ENCODE assay signal across 14 cellular contexts in genomic region chr9:109272045-109272444, GRCh38. TPM values are rescaled to one million over a fixed set of nuclear protein-coding genes. Genes with fewer than 3 reads are reported as not detected.
DNase-seq lines count a peak whose midpoint lies in the region; ATAC-seq and TF ChIP-seq lines count a peak whose summit lies in the region.
"Had no signal": no experiment of that assay in that cellular context is flagged by ENCODE, and none has a peak within 500 bp of the region (broad histone marks: within the 10 kb centered on the region; RNA-seq: fewer than 3 reads in every experiment).

No MANE protein-coding gene starts in this region.

- TF ChIP-seq CTCF in WERI-Rb-1 (IDR thresholded peaks at IDR 0.05; ENCODE audit: low read depth, low read length) (no peak), body of pancreas (IDR thresholded peaks at IDR 0.05) (no peak)

- H3K9ac ChIP-seq in skeletal muscle tissue (ENCODE audit: low read depth in 1 of 3, low read length in 3 of 3) = peak overlapping the region in 1 of 3 donors; percentile 41

- no peak overlapping the region for H3K4me3 ChIP-seq in WERI-Rb-1 (ENCODE audit: low read depth, low read length)
- H3K4me3 ChIP-seq in body of pancreas = no peak overlapping the region
- H3K4me3 ChIP-seq in skeletal muscle tissue (ENCODE audit: low read length in 3 of 3) = no peak overlapping the region
- H3K4me3 ChIP-seq: HAP-1 had no signal

- 85 to 91% methylated on average over 4 of the region's 4 CpGs for WGBS in body of pancreas, 2 donors

- H3K27ac ChIP-seq in WERI-Rb-1 = peak overlapping the region; percentile 76
- H3K27ac ChIP-seq in body of pancreas = peak overlapping the region in 3 of 4 donors; percentile 50 to 64 (median 62)
- peak overlapping the region; percentile 28 for H3K27ac ChIP-seq in skeletal muscle tissue (ENCODE audit: low read depth, low read length)

- no peak for TF ChIP-seq POLR2A in body of pancreas (IDR thresholded peaks at IDR 0.05)

- H3K9me3 ChIP-seq in WERI-Rb-1 (ENCODE audit: severe bottlenecking) (peaks cover 5% of the 10 kb centered on the region), body of pancreas (no peaks in the 10 kb centered on the region), skeletal muscle tissue (ENCODE audit: control insufficient read depth in 3 of 3, low read length in 3 of 3) (no peaks in the 10 kb centered on the region)
- H3K9me3 ChIP-seq: HAP-1 had no signal

- H3K27me3 ChIP-seq in WERI-Rb-1 (ENCODE audit: insufficient read depth, low read depth, severe bottlenecking) = no peaks in the 10 kb centered on the region
- H3K27me3 ChIP-seq in body of pancreas = no peaks in the 10 kb centered on the region
- no peaks in the 10 kb centered on the region for H3K27me3 ChIP-seq in skeletal muscle tissue (ENCODE audit: control insufficient read depth in 3 of 3, insufficient read depth in 3 of 3, low read length in 3 of 3)

- DNase-seq in WERI-Rb-1 (peak; percentile 36), body of pancreas (no peak), GF-D8 (lab: John Stamatoyannopoulos, UW) (no peak)
- no peak for DNase-seq in activated naive CD4-positive, alpha-beta T cell (lab: John Stamatoyannopoulos, UW)
- DNase-seq: C1 segment of cervical spinal cord; Calu3; CD4-positive, alpha-beta memory T cell; COR-L47; GOT3; HFFc6 had no signal

- ATAC-seq in body of pancreas (no peak), HG03135 (IDR thresholded peaks at IDR 0.05; ENCODE audit: unreplicated experiment) (no peak)

- intact Hi-C loops in body of pancreas (cut with DNase I) = no loop called here

- peaks cover 71% of the 10 kb centered on the region for H3K4me1 ChIP-seq in body of pancreas
- H3K4me1 ChIP-seq in skeletal muscle tissue (ENCODE audit: control insufficient read depth in 3 of 3, insufficient read depth in 3 of 3, low read length in 3 of 3) = peaks cover 20 to 47% (median 28%) of the 10 kb centered on the region in 3 donors

- H3K36me3 ChIP-seq in WERI-Rb-1 = peaks cover 9% of the 10 kb centered on the region
- no peaks in the 10 kb centered on the region for H3K36me3 ChIP-seq in body of pancreas (replicated peaks in 1 of 2; ENCODE audit: insufficient read depth in 1 of 2, low read depth in 2 of 2)
- H3K36me3 ChIP-seq in skeletal muscle tissue (ENCODE audit: control insufficient read depth in 3 of 3, insufficient read depth in 3 of 3, low read length in 3 of 3) = no peaks in the 10 kb centered on the region

RNA-seq across cellular contexts. Expression of gene EPB41L4B, which starts 48.8 kb away (rescaled TPM):
- total RNA-seq in body of pancreas = 100 to 1,000 TPM in 1 of 2 donors, 10 to 100 TPM in 1; 41.9 to 122 TPM
- total RNA-seq in skeletal muscle tissue = 6.8 TPM
- total RNA-seq: A673; CD4-positive, alpha-beta memory T cell had no signal
